Comparison of ENCODE assay signal across 8 cellular contexts in genomic region chr3:196867507-196868296, GRCh38. TPM values are rescaled to one million over a fixed set of nuclear protein-coding genes. Genes with fewer than 3 reads are reported as not detected.
A peak's percentile ranks its signal among the peaks of the same experiment; 100 is the strongest.
DNase-seq lines count a peak whose midpoint lies in the region; TF ChIP-seq lines count a peak whose summit lies in the region.

SENP5 (plus strand) TSS chr3:196867920; CDS start chr3:196885182, 17,262 bp downstream.

- peaks cover 19 to 44% (median 19%) of the 10 kb centered on the region in 3 donors for H3K4me1 ChIP-seq in esophagus squamous epithelium

- peak within 1 kb of the TSS; percentile 93 to 99 (median 96) for H3K27ac ChIP-seq in esophagus squamous epithelium

- TF ChIP-seq CTCF in esophagus squamous epithelium (IDR thresholded peaks at IDR 0.05) = no peak

- DNase-seq in Daoy (ENCODE audit: low read depth) (peak; percentile 97), GOT3 (lab: John Stamatoyannopoulos, UW) (peak; percentile 84), LHCN-M2 (ENCODE audit: low read depth) (peak; percentile 83), RKO (ENCODE audit: low spot score) (peak; percentile 90), activated T-helper 1 cell treated with Interleukin-2 at 50 U/mL for 16 hours (ENCODE audit: low read depth) (peak; percentile 85), esophagus squamous epithelium (lab: John Stamatoyannopoulos, UW) (peak; percentile 39), myocyte (ENCODE audit: low read depth) (peak; percentile 90)
- peak; percentile 70 to 88 for DNase-seq in stimulated activated CD8-positive, alpha-beta memory T cell treated with anti-CD3 and anti-CD28 coated beads, Interleukin-7, amount 100 ng/mL, for 4 hours (ENCODE audit: low read depth in 2 of 2)

- peaks cover 0 to 12% (median 0%) of the 10 kb centered on the region in 3 donors for H3K36me3 ChIP-seq in esophagus squamous epithelium

- intact Hi-C loops in esophagus squamous epithelium (cut with DNase I) = no loop called here

- peak in 3 of 4 donors; percentile 95 to 98 (median 96) for TF ChIP-seq POLR2A in esophagus squamous epithelium (IDR thresholded peaks at IDR 0.05)

- H3K27me3 ChIP-seq in esophagus squamous epithelium = no peaks in the 10 kb centered on the region

- 1 to 10% methylated on average over 2 to 10 of the region's 93 CpGs for WGBS in esophagus squamous epithelium, 2 donors

- no peaks in the 10 kb centered on the region for H3K9me3 ChIP-seq in esophagus squamous epithelium

- H3K4me3 ChIP-seq in esophagus squamous epithelium = peak within 1 kb of the TSS; percentile 65 to 100 (median 96)

RNA-seq across cellular contexts. Expression of gene SENP5, which starts in this region (rescaled TPM):
- total RNA-seq in Daoy (2014; rRNA removed; shearing (Covaris generic)) = 44.9 and 69.4 TPM in 2 replicates
- 29.9 and 30.7 TPM in 2 replicates for total RNA-seq in LHCN-M2 (2014; rRNA removed)
- 7.7 TPM for polyA plus RNA-seq in LHCN-M2 (2012)
- total RNA-seq in esophagus squamous epithelium = 10 to 100 TPM; 14.5 to 37.8 (median 21.3) TPM
- total RNA-seq in myocyte = 42.2 and 48.2 TPM in 2 replicates
- polyA plus RNA-seq in myocyte (2012) = 14.6 TPM

Comparison
In these comparisons a context has a peak if more than half of its experiments do, and no peak if none do; other contexts are left out.
1. Peak in every context shown above with its lines: DNase-seq, H3K4me3 ChIP-seq and H3K27ac ChIP-seq.
2. DNase-seq: peak in every context shown above with its lines; median percentile 97 in Daoy; 90 in RKO; 90 in myocyte; 85 in activated T-helper 1 cell treated with Interleukin-2 at 50 U/mL for 16 hours; 84 in GOT3; 83 in LHCN-M2; 79 in stimulated activated CD8-positive, alpha-beta memory T cell treated with anti-CD3 and anti-CD28 coated beads, Interleukin-7, amount 100 ng/mL, for 4 hours; 39 in esophagus squamous epithelium.